12 cellular contexts compared by ENCODE assay signal in the genomic region with DNA sequence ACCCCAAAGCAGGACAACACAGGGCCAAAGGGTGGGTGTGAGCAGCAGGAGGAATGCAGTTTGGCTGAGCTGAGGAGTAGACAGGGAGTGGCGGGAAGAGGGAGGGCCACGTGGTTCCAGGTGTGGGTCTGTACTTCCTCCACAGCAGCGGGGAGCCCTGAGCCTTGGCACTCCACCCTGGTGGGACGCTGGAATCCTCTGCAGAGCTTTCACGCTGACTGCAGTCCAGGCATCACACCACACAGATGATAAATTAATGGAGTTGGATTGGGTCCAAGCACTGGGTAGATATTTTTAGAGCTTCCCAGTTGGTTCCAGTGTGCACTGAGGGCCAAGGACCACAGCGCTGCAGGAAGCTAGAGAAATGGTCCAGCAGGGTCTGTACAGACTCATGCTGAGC.
"Had no signal": no experiment of that assay in that cellular context is flagged by ENCODE, and none has a peak within 500 bp of the region (broad histone marks: within the 10 kb centered on the region; RNA-seq: fewer than 3 reads in every experiment).

No MANE protein-coding gene starts in this region.

- FAIRE-seq: bronchial epithelial cell had no signal

- H3K27me3 ChIP-seq: colonic mucosa, left lung, ovary, tibial artery had no signal

- H3K27ac ChIP-seq: colonic mucosa, left lung, ovary, tibial artery had no signal

- H3K36me3 ChIP-seq: colonic mucosa, left lung, ovary, tibial artery had no signal

- H3K4me3 ChIP-seq: colonic mucosa, left lung, ovary, smooth muscle cell, tibial artery had no signal

- H3K9me3 ChIP-seq: colonic mucosa, left lung, ovary, tibial artery had no signal

- H3K4me2 ChIP-seq: smooth muscle cell had no signal

- H3K4me1 ChIP-seq: colonic mucosa, left lung, tibial artery had no signal

- DNase-seq: activated effector memory CD4-positive, alpha-beta T cell treated with anti-CD3 and anti-CD28 coated beads, Interleukin-2, amount 50 U/mL, for 16 hours; activated T-cell treated with anti-CD3 and anti-CD28 coated beads, Interleukin-2, amount 50 U/mL, for 24 hours; colonic mucosa; effector CD8-positive, alpha-beta T cell; immature natural killer cell; left lung; ovary; tibial artery had no signal

- ATAC-seq: activated CD4-positive, CD25-positive, alpha-beta regulatory T cell treated with anti-CD3 and anti-CD28 coated beads, Interleukin-2, amount 50 U/mL, for 24 hours; left lung; stimulated activated memory B cell treated with anti-CD40 and anti-IgM and Interleukin-4, amounts not matched to agents 10 μg/mL and 1 μg/mL and 100 μg/mL, for 72 hours had no signal
